In genomic region chr19:2230029-2230531, GRCh38 we compare ENCODE assay signal across 2 cellular contexts.
TF ChIP-seq lines count a peak whose summit lies in the region.

No MANE protein-coding gene starts in this region.

TF ChIP-seq in GM23338, 12 proteins besides CTCF, POLR2A, EP300 and RAD21:
- no peak for TF ChIP-seq EZH2 (IDR thresholded peaks at IDR 0.05; ENCODE audit: low read depth, unreplicated experiment)
- 0 out of 2 replicates have a peak, but pooled peaks have one; percentile 24 for TF ChIP-seq POLR2AphosphoS5 (IDR thresholded peaks at IDR 0.05; ENCODE audit: low read depth)

TF ChIP-seq in H1, 55 proteins besides CTCF, POLR2A, EP300 and RAD21:
- TF ChIP-seq NANOG (IDR thresholded peaks at IDR 0.05; ENCODE audit: insufficient read depth, low read depth, low read length, poor library complexity, severe bottlenecking) (no peak), POLR2AphosphoS5 (IDR thresholded peaks at IDR 0.05; ENCODE audit: low read depth, low read length) (peak; percentile 47; the same call in 1 of the 2 replicates)
